In genomic region chr17:7235693-7236665, GRCh38 we compare ENCODE assay signal across 9 cellular contexts. TPM values are rescaled to one million over a fixed set of nuclear protein-coding genes. Genes with fewer than 3 reads are reported as not detected.
DNase-seq lines count a peak whose midpoint lies in the region; ATAC-seq, FAIRE-seq and TF ChIP-seq lines count a peak whose summit lies in the region.
"Had no signal": no experiment of that assay in that cellular context is flagged by ENCODE, and none has a peak within 500 bp of the region (broad histone marks: within the 10 kb centered on the region; RNA-seq: fewer than 3 reads in every experiment).

No MANE protein-coding gene starts in this region.

- no peaks in the 10 kb centered on the region; the same call in 1 of the 2 replicates for H3K9me3 ChIP-seq in AG04450 (ENCODE audit: control insufficient read depth, insufficient read depth, low read length)
- no peaks in the 10 kb centered on the region for H3K9me3 ChIP-seq in HepG2 (ENCODE audit: low read length)
- H3K9me3 ChIP-seq in neuronal stem cell (replicated peaks in 1 of 2; ENCODE audit: control insufficient read depth in 2 of 2, insufficient read depth in 1 of 2, low read depth in 1 of 2, low read length in 2 of 2) = no peaks in the 10 kb centered on the region
- H3K9me3 ChIP-seq: tibial nerve had no signal

- no peak overlapping the region for H3K18ac ChIP-seq in neuronal stem cell (ENCODE audit: low read length)

- no peak overlapping the region for H4K91ac ChIP-seq in neuronal stem cell (ENCODE audit: low read depth, low read length, poor library complexity)

- CTCF ChIA-PET in AG04450 (lab: Charles Lee) = interaction anchor here (1.2 kb wide), 1 partner anchor 16 kb away, joined by 4 read pairs; no protein-coding TSS in a partner anchor
- CTCF ChIA-PET in HepG2 (lab: Yijun Ruan, JAX; ENCODE audit: low intra/inter-chr PET ratio, low total read pairs) = no interaction called here

- H3K27me3 ChIP-seq in AG04450 (ENCODE audit: control insufficient read depth, insufficient read depth, low read length) (no peaks in the 10 kb centered on the region), GM23338 (ENCODE audit: insufficient read depth) (no peaks in the 10 kb centered on the region), HepG2 (ENCODE audit: control insufficient read depth in 1 of 2, insufficient read depth in 2 of 2, low read length in 2 of 2) (no peaks in the 10 kb centered on the region; a peak in 1 of 5 replicates), neuronal stem cell (ENCODE audit: control insufficient read depth in 3 of 3, insufficient read depth in 3 of 3, low read depth in 1 of 3, low read length in 3 of 3) (no peaks in the 10 kb centered on the region)
- H3K27me3 ChIP-seq: tibial nerve had no signal

- H3K4me1 ChIP-seq in GM23338 (ENCODE audit: insufficient read depth) = peaks cover 23% of the 10 kb centered on the region
- H3K4me1 ChIP-seq in HepG2 (ENCODE audit: insufficient read depth, low read length) = peaks cover 62% of the 10 kb centered on the region
- peaks cover 15 to 31% of the 10 kb centered on the region in 2 donors for H3K4me1 ChIP-seq in neuronal stem cell (ENCODE audit: control insufficient read depth in 2 of 2, insufficient read depth in 1 of 2, low read depth in 1 of 2, low read length in 2 of 2)

- WGBS in HepG2 (ENCODE audit: low lambda C conversion rate) = 91% methylated on average over 22 of the region's 22 CpGs
- no CpG with 5 or more reads among the region's 22 CpGs for whole genome bisulfite sequencing in neuronal stem cell (ENCODE audit: extremely low coverage in 2 of 2, insufficient read length in 2 of 2, insufficient replicate concordance in 1 of 2), 2 donors

- no peaks in the 10 kb centered on the region for H3K9me2 ChIP-seq in GM23338 (ENCODE audit: insufficient read depth)

- no peak overlapping the region for H3K4me3 ChIP-seq in AG04450 (ENCODE audit: low read depth, low read length)
- H3K4me3 ChIP-seq in GM23338 = no peak overlapping the region
- no peak overlapping the region for H3K4me3 ChIP-seq in HepG2 (replicated peaks in 1 of 3; ENCODE audit: insufficient read depth in 1 of 3, low read depth in 2 of 3, low read length in 3 of 3)
- peak overlapping the region in 1 of 2 donors; percentile 33 for H3K4me3 ChIP-seq in neuronal stem cell (ENCODE audit: low read length in 2 of 2)

- H3F3A ChIP-seq in GM23338 (replicated peaks; ENCODE audit: low read depth) = peaks cover 36% of the 10 kb centered on the region

- no peak overlapping the region for H4K8ac ChIP-seq in neuronal stem cell (ENCODE audit: low read depth, low read length)

- POLR2A ChIA-PET in AG04450 (lab: Yijun Ruan, JAX) = interaction anchor here (5.7 kb wide), 1 partner anchor 15 kb away, joined by 42 read pairs; the partner anchor contains the start of genes ACADVL and DLG4
- POLR2A ChIA-PET in HepG2 (lab: Yijun Ruan, JAX) = interaction anchor here (1.9 to 8.9 kb wide), 5 partner anchors 13 to 200 kb away, joined by 8 to 140 read pairs (median 13); partner anchors contain the start of genes ACADVL, ASGR1, CTDNEP1 and DLG4

- peaks cover 3% of the 10 kb centered on the region for H3K9me3 Mint-ChIP-seq in GM23338
- no peaks in the 10 kb centered on the region for H3K9me3 Mint-ChIP-seq in activated naive CD8-positive, alpha-beta T cell treated with anti-CD3 and anti-CD28 coated beads for 36 hours

- no peak overlapping the region for H2BK5ac ChIP-seq in neuronal stem cell (ENCODE audit: low read length)

- peak overlapping the region; percentile 57 for H3K27ac ChIP-seq in AG04450 (ENCODE audit: low read depth, low read length)
- H3K27ac ChIP-seq in GM23338 (ENCODE audit: low read depth) = 0 out of 2 replicates have a peak overlapping the region, but pooled peaks have one; percentile 88
- peak overlapping the region; percentile 79 for H3K27ac ChIP-seq in HepG2 (ENCODE audit: extremely low read length, insufficient read depth, low read length)
- no peak overlapping the region for H3K27ac ChIP-seq in neuronal stem cell (replicated peaks; ENCODE audit: low read length)

- peaks cover 23% of the 10 kb centered on the region for H3K27me3 Mint-ChIP-seq in GM23338 (ENCODE audit: insufficient read depth, low read depth, poor library complexity)
- no peaks in the 10 kb centered on the region for H3K27me3 Mint-ChIP-seq in activated naive CD8-positive, alpha-beta T cell treated with anti-CD3 and anti-CD28 coated beads for 36 hours

- H3K23ac ChIP-seq in neuronal stem cell (ENCODE audit: low read depth, low read length, poor library complexity) = no peak overlapping the region

- TF ChIP-seq EP300 in HepG2 (IDR thresholded peaks at IDR 0.05; ENCODE audit: low read depth in 2 of 2, low read length in 2 of 2) (no peak), HepG2 (CRISPR knock-in tag; IDR thresholded peaks at IDR 0.05; ENCODE audit: borderline replicate concordance) (no peak)

- peaks cover 67% of the 10 kb centered on the region for H3K79me2 ChIP-seq in GM23338 (replicated peaks; ENCODE audit: insufficient read depth)
- peaks cover 66% of the 10 kb centered on the region for H3K79me2 ChIP-seq in HepG2 (ENCODE audit: insufficient read depth, low read length)

- H3K4me2 ChIP-seq in GM23338 (no peak overlapping the region), HepG2 (ENCODE audit: low read depth, low read length) (peak overlapping the region; percentile 92; the same call in 1 of the 2 replicates), neuronal stem cell (ENCODE audit: insufficient read depth, low read length, poor library complexity, severe bottlenecking) (no peak overlapping the region)

- no peak for TF ChIP-seq RAD21 in HepG2 (CRISPR knock-in tag; IDR thresholded peaks at IDR 0.05)

- H2BK12ac ChIP-seq in neuronal stem cell (ENCODE audit: low read length) = no peak overlapping the region

- FAIRE-seq in HepG2 (lab: Jason Lieb, UNC) = no peak

- BruUV-seq in HepG2 (replicated peaks; lab: Mats Ljungman, UMichigan) = TSS peak; percentile 2

- peaks cover 17% of the 10 kb centered on the region for H3K36me3 ChIP-seq in GM23338 (ENCODE audit: insufficient read depth)
- peaks cover 10 to 27% of the 10 kb centered on the region in 2 experiments for H3K36me3 ChIP-seq in HepG2 (replicated peaks in 1 of 2; ENCODE audit: control insufficient read depth in 1 of 2, insufficient read depth in 2 of 2, low read length in 2 of 2)
- peaks cover 36 to 52% of the 10 kb centered on the region in 2 donors for H3K36me3 ChIP-seq in neuronal stem cell (replicated peaks in 1 of 2; ENCODE audit: control insufficient read depth in 2 of 2, insufficient read depth in 2 of 2, low read length in 2 of 2)

- in situ Hi-C loops in HepG2 (cut with HindIII; ENCODE audit: extremely low pct_ligation_motif_present, low pct_unique_long_range_greater_than_20kb) = no loop called here

- no peak overlapping the region for H2BK120ac ChIP-seq in neuronal stem cell (ENCODE audit: low read depth, low read length)

- peaks cover 14% of the 10 kb centered on the region for H3K79me1 ChIP-seq in neuronal stem cell (ENCODE audit: low read depth, low read length)

- H2AK5ac ChIP-seq in neuronal stem cell (ENCODE audit: low read depth, low read length) = no peak overlapping the region

- H2BK15ac ChIP-seq in neuronal stem cell (ENCODE audit: low read length) = no peak overlapping the region

- H3K9ac ChIP-seq in HepG2 (ENCODE audit: insufficient read depth, low read depth, low read length) (peak overlapping the region; percentile 21; the same call in 1 of the 2 replicates), neuronal stem cell (ENCODE audit: low read depth, low read length, poor library complexity) (no peak overlapping the region)

- peaks cover 50% of the 10 kb centered on the region for H3K36me3 Mint-ChIP-seq in GM23338 (ENCODE audit: low read depth)
- peaks cover 35% of the 10 kb centered on the region for H3K36me3 Mint-ChIP-seq in activated naive CD8-positive, alpha-beta T cell treated with anti-CD3 and anti-CD28 coated beads for 36 hours

- H2AFZ ChIP-seq in GM23338 = no peak overlapping the region
- no peak overlapping the region for H2AFZ ChIP-seq in HepG2 (ENCODE audit: low read length)
- no peak overlapping the region for H2AFZ ChIP-seq in neuronal stem cell (ENCODE audit: low read length)

- intact Hi-C loops in HepG2 (cut with micrococcal nuclease; ENCODE audit: unreplicated experiment) = loop anchor here (10.0 kb wide), 1 partner anchor 61 kb away; the partner anchor contains the start of gene ASGR1

- H3K27ac Mint-ChIP-seq in GM23338 = no peak overlapping the region; the same call in 1 of the 2 replicates
- H3K27ac Mint-ChIP-seq in activated naive CD8-positive, alpha-beta T cell treated with anti-CD3 and anti-CD28 coated beads for 36 hours = peak overlapping the region; percentile 65

- 0 out of 4 replicates have a peak, but pooled peaks of 1 of the 2 experiments have one; percentile 16 for TF ChIP-seq POLR2A in HepG2 (IDR thresholded peaks at IDR 0.05; ENCODE audit: insufficient read depth in 1 of 2, low read depth in 2 of 2, low read length in 2 of 2)

- no peak overlapping the region for H3K4ac ChIP-seq in neuronal stem cell (ENCODE audit: low read length)

- ATAC-seq in GM23338 (no peak), HepG2 (no peak), GM19467 (IDR thresholded peaks at IDR 0.05; ENCODE audit: unreplicated experiment) (no peak)

- H3K14ac ChIP-seq in neuronal stem cell (ENCODE audit: low read length) = no peak overlapping the region

- H3K4me1 Mint-ChIP-seq in GM23338 = peaks cover 39% of the 10 kb centered on the region
- peaks cover 54% of the 10 kb centered on the region for H3K4me1 Mint-ChIP-seq in activated naive CD8-positive, alpha-beta T cell treated with anti-CD3 and anti-CD28 coated beads for 36 hours

- DNase-seq in AG04450 (ENCODE audit: low read depth, low spot score) = no peak
- DNase-seq in GM23338 (ENCODE audit: low spot score) = no peak
- no peak for DNase-seq in activated naive CD8-positive, alpha-beta T cell treated with anti-CD3 and anti-CD28 coated beads for 36 hours
- no peak for DNase-seq in HepG2 (ENCODE audit: low spot score)
- no peak for DNase-seq in SHP77 treated with DMSO at 0.1 percent for 48 hours (lab: John Stamatoyannopoulos, UW)
- no peak for DNase-seq in neuronal stem cell (ENCODE audit: low spot score)
- no peak for DNase-seq in activated gamma-delta T cell (lab: John Stamatoyannopoulos, UW)

- TF ChIP-seq CTCF in AG04450 (IDR thresholded peaks at IDR 0.05; ENCODE audit: low read depth, low read length) (no peak), GM23338 (conservative IDR thresholded peaks at IDR 0.05; ENCODE audit: low read depth in 2 of 2) (no peak), HepG2 (CRISPR knock-in tag; IDR thresholded peaks at IDR 0.05) (no peak)

- H4K20me1 ChIP-seq in GM23338 (replicated peaks; ENCODE audit: insufficient read depth) (peaks cover 33% of the 10 kb centered on the region), HepG2 (ENCODE audit: insufficient read depth, low read length) (peaks cover 13% of the 10 kb centered on the region; the same call in 1 of the 2 replicates)

- peak overlapping the region; percentile 87 for H3K4me3 Mint-ChIP-seq in GM23338
- H3K4me3 Mint-ChIP-seq in activated naive CD8-positive, alpha-beta T cell treated with anti-CD3 and anti-CD28 coated beads for 36 hours = peak overlapping the region; percentile 99

RNA-seq across cellular contexts. Expression of gene DVL2, which starts 1.7 kb away (rescaled TPM):
- 5.1 and 8.2 TPM in 2 replicates for polyA plus RNA-seq in AG04450 (2011; rRNA removed)
- 23.9 and 29.6 TPM in 2 replicates for polyA minus RNA-seq in AG04450 (2011; rRNA and poly(A)+ RNA removed)
- 53.9 and 80.6 TPM in 2 replicates for total RNA-seq in GM23338 (2014; rRNA removed; shearing (Covaris generic))
- polyA plus RNA-seq in GM23338 (2016; fragmentation: Nextera tagmentation; extraction: Ambion mirVana) = 17.6 and 19.7 TPM in 2 replicates
- total RNA-seq in activated naive CD8-positive, alpha-beta T cell treated with anti-CD3 and anti-CD28 coated beads for 36 hours = 10 to 100 TPM; 64.4 to 66.5 TPM
- 27.2 and 38.2 TPM in 2 replicates for total RNA-seq in HepG2 (2016; rRNA removed; fragmentation: Illumina TruSeq; extraction: Trizol)
- total RNA-seq in HepG2 (2016; cell fraction: cytosol; rRNA removed; fragmentation: Illumina TruSeq; extraction: Trizol; ENCODE audit: low read depth) = 37.2 and 38.8 TPM in 2 replicates
- 22.7 and 41.3 TPM in 2 replicates for total RNA-seq in HepG2 (2016; cell fraction: insoluble cytoplasmic fraction; rRNA removed; fragmentation: Illumina TruSeq; extraction: Trizol)
- 32.1 and 32.7 TPM in 2 replicates for total RNA-seq in HepG2 (2016; cell fraction: membrane; rRNA removed; fragmentation: Illumina TruSeq; extraction: Trizol)
- 38.1 and 39.7 TPM in 2 replicates for total RNA-seq in HepG2 (2016; cell fraction: nucleus; rRNA removed; fragmentation: Illumina TruSeq; extraction: Trizol)
- polyA plus RNA-seq in HepG2 (2011; rRNA removed) = 5.7 and 7.0 TPM in 2 replicates
- 4.7 and 6.4 TPM in 2 replicates for polyA plus RNA-seq in HepG2 (2011; cell fraction: cytosol; rRNA removed)
- polyA plus RNA-seq in HepG2 (2011; cell fraction: nucleus; rRNA removed) = 29.2 and 36.2 TPM in 2 replicates
- 20.0 and 24.6 TPM in 2 replicates for polyA plus RNA-seq in HepG2 (2012)
- 11.1 and 12.5 TPM in 2 replicates for polyA plus RNA-seq in HepG2 (2016; cell fraction: cytosol; fragmentation: Illumina TruSeq; extraction: Trizol; ENCODE audit: low read depth)
- 22.5 and 26.2 TPM in 2 replicates for polyA plus RNA-seq in HepG2 (2016; cell fraction: insoluble cytoplasmic fraction; fragmentation: Illumina TruSeq; extraction: Trizol; ENCODE audit: low read depth)
- 18.3 and 21.6 TPM in 2 replicates for polyA plus RNA-seq in HepG2 (2016; cell fraction: membrane; fragmentation: Illumina TruSeq; extraction: Trizol; ENCODE audit: low read depth)
- polyA plus RNA-seq in HepG2 (2016; cell fraction: nucleus; fragmentation: Illumina TruSeq; extraction: Trizol; ENCODE audit: insufficient read depth, low read depth) = 51.6 and 51.8 TPM in 2 replicates
- polyA minus RNA-seq in HepG2 (2011; rRNA and poly(A)+ RNA removed; ENCODE audit: low replicate concordance) = 35.3 and 40.5 TPM in 2 replicates
- polyA minus RNA-seq in HepG2 (2011; cell fraction: cytosol; rRNA and poly(A)+ RNA removed) = 10.3 and 10.8 TPM in 2 replicates
- polyA minus RNA-seq in HepG2 (2011; cell fraction: nucleus; rRNA and poly(A)+ RNA removed) = 33.6 and 37.0 TPM in 2 replicates
- polyA plus RNA-seq in neuronal stem cell (2013, experiment 1 of 2) = 50.9 TPM
- polyA plus RNA-seq in neuronal stem cell (2013, experiment 2 of 2) = 48.6 TPM

RNA-seq across cellular contexts. Expression of gene PHF23, which starts 3.3 kb away (rescaled TPM):
- polyA plus RNA-seq in AG04450 (2011; rRNA removed) (56.3 and 58.7 TPM in 2 replicates), GM23338 (2016; fragmentation: Nextera tagmentation; extraction: Ambion mirVana) (35.4 and 36.6 TPM in 2 replicates), HepG2 (2011; rRNA removed) (27.6 and 30.9 TPM in 2 replicates)
- 58.1 and 72.8 TPM in 2 replicates for polyA minus RNA-seq in AG04450 (2011; rRNA and poly(A)+ RNA removed)
- 33.2 and 51.0 TPM in 2 replicates for total RNA-seq in GM23338 (2014; rRNA removed; shearing (Covaris generic))
- total RNA-seq in activated naive CD8-positive, alpha-beta T cell treated with anti-CD3 and anti-CD28 coated beads for 36 hours = 10 to 100 TPM; 28.1 to 28.8 TPM
- total RNA-seq in HepG2 (2016; rRNA removed; fragmentation: Illumina TruSeq; extraction: Trizol) = 33.2 and 37.5 TPM in 2 replicates
- 10.5 and 10.6 TPM in 2 replicates for total RNA-seq in HepG2 (2016; cell fraction: cytosol; rRNA removed; fragmentation: Illumina TruSeq; extraction: Trizol; ENCODE audit: low read depth)
- total RNA-seq in HepG2 (2016; cell fraction: insoluble cytoplasmic fraction; rRNA removed; fragmentation: Illumina TruSeq; extraction: Trizol) = 33.3 and 34.6 TPM in 2 replicates
- 23.7 and 24.5 TPM in 2 replicates for total RNA-seq in HepG2 (2016; cell fraction: membrane; rRNA removed; fragmentation: Illumina TruSeq; extraction: Trizol)
- total RNA-seq in HepG2 (2016; cell fraction: nucleus; rRNA removed; fragmentation: Illumina TruSeq; extraction: Trizol) = 13.4 and 18.2 TPM in 2 replicates
- polyA plus RNA-seq in HepG2 (2011; cell fraction: cytosol; rRNA removed) = 19.6 and 22.8 TPM in 2 replicates
- 13.4 and 14.0 TPM in 2 replicates for polyA plus RNA-seq in HepG2 (2011; cell fraction: nucleus; rRNA removed)
- polyA plus RNA-seq in HepG2 (2012) = 18.6 and 20.8 TPM in 2 replicates
- 5.8 and 6.4 TPM in 2 replicates for polyA plus RNA-seq in HepG2 (2016; cell fraction: cytosol; fragmentation: Illumina TruSeq; extraction: Trizol; ENCODE audit: low read depth)
- polyA plus RNA-seq in HepG2 (2016; cell fraction: insoluble cytoplasmic fraction; fragmentation: Illumina TruSeq; extraction: Trizol; ENCODE audit: low read depth) = 41.4 and 41.6 TPM in 2 replicates
- 11.9 and 12.0 TPM in 2 replicates for polyA plus RNA-seq in HepG2 (2016; cell fraction: membrane; fragmentation: Illumina TruSeq; extraction: Trizol; ENCODE audit: low read depth)
- polyA plus RNA-seq in HepG2 (2016; cell fraction: nucleus; fragmentation: Illumina TruSeq; extraction: Trizol; ENCODE audit: insufficient read depth, low read depth) = 31.1 and 36.5 TPM in 2 replicates
- 20.5 and 70.5 TPM in 2 replicates for polyA minus RNA-seq in HepG2 (2011; rRNA and poly(A)+ RNA removed; ENCODE audit: low replicate concordance)
- 13.2 and 14.7 TPM in 2 replicates for polyA minus RNA-seq in HepG2 (2011; cell fraction: cytosol; rRNA and poly(A)+ RNA removed)
- 9.0 and 11.4 TPM in 2 replicates for polyA minus RNA-seq in HepG2 (2011; cell fraction: nucleus; rRNA and poly(A)+ RNA removed)
- 84.8 TPM for polyA plus RNA-seq in neuronal stem cell (2013, experiment 1 of 2)
- polyA plus RNA-seq in neuronal stem cell (2013, experiment 2 of 2) = 83.7 TPM

RNA-seq across cellular contexts. Expression of gene GABARAP, which starts 6.3 kb away (rescaled TPM):
- polyA plus RNA-seq in AG04450 (2011; rRNA removed) (929 and 984 TPM in 2 replicates), GM23338 (2016; fragmentation: Nextera tagmentation; extraction: Ambion mirVana) (497 and 520 TPM in 2 replicates), HepG2 (2011; rRNA removed) (274 and 310 TPM in 2 replicates)
- 405 and 431 TPM in 2 replicates for polyA minus RNA-seq in AG04450 (2011; rRNA and poly(A)+ RNA removed)
- 88.8 and 128 TPM in 2 replicates for total RNA-seq in GM23338 (2014; rRNA removed; shearing (Covaris generic))
- total RNA-seq in activated naive CD8-positive, alpha-beta T cell treated with anti-CD3 and anti-CD28 coated beads for 36 hours = 100 to 1,000 TPM; 112 to 113 TPM
- total RNA-seq in HepG2 (2016; rRNA removed; fragmentation: Illumina TruSeq; extraction: Trizol) = 161 and 239 TPM in 2 replicates
- total RNA-seq in HepG2 (2016; cell fraction: cytosol; rRNA removed; fragmentation: Illumina TruSeq; extraction: Trizol; ENCODE audit: low read depth) = 90.5 and 100 TPM in 2 replicates
- 168 and 250 TPM in 2 replicates for total RNA-seq in HepG2 (2016; cell fraction: insoluble cytoplasmic fraction; rRNA removed; fragmentation: Illumina TruSeq; extraction: Trizol)
- total RNA-seq in HepG2 (2016; cell fraction: membrane; rRNA removed; fragmentation: Illumina TruSeq; extraction: Trizol) = 138 and 155 TPM in 2 replicates
- total RNA-seq in HepG2 (2016; cell fraction: nucleus; rRNA removed; fragmentation: Illumina TruSeq; extraction: Trizol) = 68.4 and 69.0 TPM in 2 replicates
- polyA plus RNA-seq in HepG2 (2011; cell fraction: cytosol; rRNA removed) = 305 and 428 TPM in 2 replicates
- 83.2 and 122 TPM in 2 replicates for polyA plus RNA-seq in HepG2 (2011; cell fraction: nucleus; rRNA removed)
- polyA plus RNA-seq in HepG2 (2012) = 331 and 348 TPM in 2 replicates
- 210 and 241 TPM in 2 replicates for polyA plus RNA-seq in HepG2 (2016; cell fraction: cytosol; fragmentation: Illumina TruSeq; extraction: Trizol; ENCODE audit: low read depth)
- 472 and 477 TPM in 2 replicates for polyA plus RNA-seq in HepG2 (2016; cell fraction: insoluble cytoplasmic fraction; fragmentation: Illumina TruSeq; extraction: Trizol; ENCODE audit: low read depth)
- polyA plus RNA-seq in HepG2 (2016; cell fraction: membrane; fragmentation: Illumina TruSeq; extraction: Trizol; ENCODE audit: low read depth) = 260 and 279 TPM in 2 replicates
- polyA plus RNA-seq in HepG2 (2016; cell fraction: nucleus; fragmentation: Illumina TruSeq; extraction: Trizol; ENCODE audit: insufficient read depth, low read depth) = 204 and 210 TPM in 2 replicates
- polyA minus RNA-seq in HepG2 (2011; rRNA and poly(A)+ RNA removed; ENCODE audit: low replicate concordance) = 234 and 265 TPM in 2 replicates
- 83.4 and 114 TPM in 2 replicates for polyA minus RNA-seq in HepG2 (2011; cell fraction: cytosol; rRNA and poly(A)+ RNA removed)
- 37.2 and 53.3 TPM in 2 replicates for polyA minus RNA-seq in HepG2 (2011; cell fraction: nucleus; rRNA and poly(A)+ RNA removed)
- 974 TPM for polyA plus RNA-seq in neuronal stem cell (2013, experiment 1 of 2)
- 956 TPM for polyA plus RNA-seq in neuronal stem cell (2013, experiment 2 of 2)

RNA-seq across cellular contexts. Expression of gene CTDNEP1, which starts 15.6 kb away (rescaled TPM):
- polyA plus RNA-seq in AG04450 (2011; rRNA removed) (115 and 151 TPM in 2 replicates), GM23338 (2016; fragmentation: Nextera tagmentation; extraction: Ambion mirVana) (48.1 and 55.2 TPM in 2 replicates), HepG2 (2011; rRNA removed) (118 and 126 TPM in 2 replicates)
- polyA minus RNA-seq in AG04450 (2011; rRNA and poly(A)+ RNA removed) = 144 and 171 TPM in 2 replicates
- 93.4 and 109 TPM in 2 replicates for total RNA-seq in GM23338 (2014; rRNA removed; shearing (Covaris generic))
- 100 to 1,000 TPM; 180 to 191 TPM for total RNA-seq in activated naive CD8-positive, alpha-beta T cell treated with anti-CD3 and anti-CD28 coated beads for 36 hours
- total RNA-seq in HepG2 (2016; rRNA removed; fragmentation: Illumina TruSeq; extraction: Trizol) = 19.8 and 32.0 TPM in 2 replicates
- 19.4 and 21.9 TPM in 2 replicates for total RNA-seq in HepG2 (2016; cell fraction: cytosol; rRNA removed; fragmentation: Illumina TruSeq; extraction: Trizol; ENCODE audit: low read depth)
- 18.5 and 25.6 TPM in 2 replicates for total RNA-seq in HepG2 (2016; cell fraction: insoluble cytoplasmic fraction; rRNA removed; fragmentation: Illumina TruSeq; extraction: Trizol)
- 66.8 and 71.2 TPM in 2 replicates for total RNA-seq in HepG2 (2016; cell fraction: membrane; rRNA removed; fragmentation: Illumina TruSeq; extraction: Trizol)
- total RNA-seq in HepG2 (2016; cell fraction: nucleus; rRNA removed; fragmentation: Illumina TruSeq; extraction: Trizol) = 30.3 and 34.3 TPM in 2 replicates
- polyA plus RNA-seq in HepG2 (2011; cell fraction: cytosol; rRNA removed) = 101 and 109 TPM in 2 replicates
- polyA plus RNA-seq in HepG2 (2011; cell fraction: nucleus; rRNA removed) = 101 and 114 TPM in 2 replicates
- polyA plus RNA-seq in HepG2 (2012) = 127 and 151 TPM in 2 replicates
- polyA plus RNA-seq in HepG2 (2016; cell fraction: cytosol; fragmentation: Illumina TruSeq; extraction: Trizol; ENCODE audit: low read depth) = 143 and 153 TPM in 2 replicates
- 110 and 145 TPM in 2 replicates for polyA plus RNA-seq in HepG2 (2016; cell fraction: insoluble cytoplasmic fraction; fragmentation: Illumina TruSeq; extraction: Trizol; ENCODE audit: low read depth)
- 280 and 308 TPM in 2 replicates for polyA plus RNA-seq in HepG2 (2016; cell fraction: membrane; fragmentation: Illumina TruSeq; extraction: Trizol; ENCODE audit: low read depth)
- 149 and 153 TPM in 2 replicates for polyA plus RNA-seq in HepG2 (2016; cell fraction: nucleus; fragmentation: Illumina TruSeq; extraction: Trizol; ENCODE audit: insufficient read depth, low read depth)
- 128 and 176 TPM in 2 replicates for polyA minus RNA-seq in HepG2 (2011; rRNA and poly(A)+ RNA removed; ENCODE audit: low replicate concordance)
- 85.9 and 95.1 TPM in 2 replicates for polyA minus RNA-seq in HepG2 (2011; cell fraction: cytosol; rRNA and poly(A)+ RNA removed)
- 45.1 and 50.7 TPM in 2 replicates for polyA minus RNA-seq in HepG2 (2011; cell fraction: nucleus; rRNA and poly(A)+ RNA removed)
- 138 TPM for polyA plus RNA-seq in neuronal stem cell (2013, experiment 1 of 2)
- polyA plus RNA-seq in neuronal stem cell (2013, experiment 2 of 2) = 137 TPM

RNA-seq across cellular contexts. Expression of gene ELP5, which starts 16.0 kb away (rescaled TPM):
- polyA plus RNA-seq in AG04450 (2011; rRNA removed) (25.9 and 28.0 TPM in 2 replicates), GM23338 (2016; fragmentation: Nextera tagmentation; extraction: Ambion mirVana) (38.3 and 40.9 TPM in 2 replicates), HepG2 (2011; rRNA removed) (67.6 and 75.4 TPM in 2 replicates)
- polyA minus RNA-seq in AG04450 (2011; rRNA and poly(A)+ RNA removed) = 23.7 and 27.8 TPM in 2 replicates
- 23.2 and 41.4 TPM in 2 replicates for total RNA-seq in GM23338 (2014; rRNA removed; shearing (Covaris generic))
- total RNA-seq in activated naive CD8-positive, alpha-beta T cell treated with anti-CD3 and anti-CD28 coated beads for 36 hours = 100 to 1,000 TPM in 1 of 2 experiments, 10 to 100 TPM in 1; 99.0 to 110 TPM
- 68.0 and 69.8 TPM in 2 replicates for total RNA-seq in HepG2 (2016; rRNA removed; fragmentation: Illumina TruSeq; extraction: Trizol)
- total RNA-seq in HepG2 (2016; cell fraction: cytosol; rRNA removed; fragmentation: Illumina TruSeq; extraction: Trizol; ENCODE audit: low read depth) = 111 and 129 TPM in 2 replicates
- 64.4 and 71.8 TPM in 2 replicates for total RNA-seq in HepG2 (2016; cell fraction: insoluble cytoplasmic fraction; rRNA removed; fragmentation: Illumina TruSeq; extraction: Trizol)
- 142 and 154 TPM in 2 replicates for total RNA-seq in HepG2 (2016; cell fraction: membrane; rRNA removed; fragmentation: Illumina TruSeq; extraction: Trizol)
- 40.7 and 41.3 TPM in 2 replicates for total RNA-seq in HepG2 (2016; cell fraction: nucleus; rRNA removed; fragmentation: Illumina TruSeq; extraction: Trizol)
- polyA plus RNA-seq in HepG2 (2011; cell fraction: cytosol; rRNA removed) = 79.0 and 80.4 TPM in 2 replicates
- polyA plus RNA-seq in HepG2 (2011; cell fraction: nucleus; rRNA removed) = 109 and 116 TPM in 2 replicates
- 54.3 and 56.5 TPM in 2 replicates for polyA plus RNA-seq in HepG2 (2012)
- polyA plus RNA-seq in HepG2 (2016; cell fraction: cytosol; fragmentation: Illumina TruSeq; extraction: Trizol; ENCODE audit: low read depth) = 153 and 183 TPM in 2 replicates
- 78.9 and 80.0 TPM in 2 replicates for polyA plus RNA-seq in HepG2 (2016; cell fraction: insoluble cytoplasmic fraction; fragmentation: Illumina TruSeq; extraction: Trizol; ENCODE audit: low read depth)
- 162 and 180 TPM in 2 replicates for polyA plus RNA-seq in HepG2 (2016; cell fraction: membrane; fragmentation: Illumina TruSeq; extraction: Trizol; ENCODE audit: low read depth)
- polyA plus RNA-seq in HepG2 (2016; cell fraction: nucleus; fragmentation: Illumina TruSeq; extraction: Trizol; ENCODE audit: insufficient read depth, low read depth) = 87.0 and 90.3 TPM in 2 replicates
- 70.4 and 79.0 TPM in 2 replicates for polyA minus RNA-seq in HepG2 (2011; rRNA and poly(A)+ RNA removed; ENCODE audit: low replicate concordance)
- polyA minus RNA-seq in HepG2 (2011; cell fraction: cytosol; rRNA and poly(A)+ RNA removed) = 19.7 and 20.9 TPM in 2 replicates
- 29.2 and 33.6 TPM in 2 replicates for polyA minus RNA-seq in HepG2 (2011; cell fraction: nucleus; rRNA and poly(A)+ RNA removed)
- polyA plus RNA-seq in neuronal stem cell (2013, experiment 1 of 2) = 63.8 TPM
- 61.6 TPM for polyA plus RNA-seq in neuronal stem cell (2013, experiment 2 of 2)
